Comparison of ENCODE assay signal across 17 cellular contexts in genomic region chr4:128853741-128854140, GRCh38. TPM values are rescaled to one million over a fixed set of nuclear protein-coding genes. Genes with fewer than 3 reads are reported as not detected.
A peak's percentile ranks its signal among the peaks of the same experiment; 100 is the strongest.
DNase-seq lines count a peak whose midpoint lies in the region; ATAC-seq, FAIRE-seq and TF ChIP-seq lines count a peak whose summit lies in the region.
"Had no signal": no experiment of that assay in that cellular context is flagged by ENCODE, and none has a peak within 500 bp of the region (broad histone marks: within the 10 kb centered on the region; RNA-seq: fewer than 3 reads in every experiment).

No MANE protein-coding gene starts in this region.

- H3K9ac ChIP-seq in HUES6 (ENCODE audit: low read length) (no peak overlapping the region), Karpas-422 (ENCODE audit: low read length) (no peak overlapping the region)

- no peak overlapping the region for H3K4me3 Mint-ChIP-seq in CD4-positive, alpha-beta T cell
- peak overlapping the region in 7 of 10 donors; percentile 27 to 71 (median 52) for H3K4me3 Mint-ChIP-seq in naive thymus-derived CD4-positive, alpha-beta T cell

- no peak for FAIRE-seq in H54 (lab: Jason Lieb, UNC)

- no peak for DNase-seq in CD4-positive, alpha-beta T cell
- DNase-seq in astrocyte of the hippocampus (ENCODE audit: low read depth, low spot score) (peak; percentile 56), H54 (ENCODE audit: insufficient read length, low spot score) (no peak), HCEC 1CT (no peak), Karpas-422 (no peak), 8988T (no peak)
- DNase-seq in naive thymus-derived CD4-positive, alpha-beta T cell = no peak
- DNase-seq: activated CD4-positive, alpha-beta T cell treated with anti-CD3 and anti-CD28 coated beads for 48 hours; activated gamma-delta T cell; heart right ventricle; left cardiac atrium; NCI-H146; Peyer's patch; stimulated activated CD4-positive, alpha-beta T cell treated with anti-CD3 and anti-CD28 coated beads, Interleukin-2, amount 100 ng/mL, for 24 hours; upper lobe of left lung had no signal

- no peak overlapping the region for H3K4me2 ChIP-seq in Karpas-422 (ENCODE audit: low read depth, low read length, poor library complexity, severe bottlenecking)

- H3K27ac Mint-ChIP-seq in CD4-positive, alpha-beta T cell = peak overlapping the region; percentile 72
- peak overlapping the region; percentile 61 to 94 (median 81) for H3K27ac Mint-ChIP-seq in naive thymus-derived CD4-positive, alpha-beta T cell

- no peak for TF ChIP-seq CTCF in CD4-positive, alpha-beta T cell (IDR thresholded peaks at IDR 0.05)

- H3K9me3 ChIP-seq in CD4-positive, alpha-beta T cell (ENCODE audit: control insufficient read depth, low read length) = no peaks in the 10 kb centered on the region
- no peaks in the 10 kb centered on the region for H3K9me3 ChIP-seq in HUES6 (ENCODE audit: control insufficient read depth, insufficient read depth, low read depth, low read length)
- no peaks in the 10 kb centered on the region for H3K9me3 ChIP-seq in naive thymus-derived CD4-positive, alpha-beta T cell (ENCODE audit: control insufficient read depth in 2 of 3, low read length in 3 of 3)
- no peaks in the 10 kb centered on the region for H3K9me3 ChIP-seq in Karpas-422 (ENCODE audit: low read length)
- H3K9me3 ChIP-seq: heart right ventricle, Peyer's patch, upper lobe of left lung had no signal

- no peaks in the 10 kb centered on the region for H3K9me2 ChIP-seq in Karpas-422 (replicated peaks; ENCODE audit: insufficient read depth, low read length)

- peaks cover 80% of the 10 kb centered on the region for H3K79me2 ChIP-seq in Karpas-422 (ENCODE audit: low read length)

- no peaks in the 10 kb centered on the region for H3K27me3 ChIP-seq in CD4-positive, alpha-beta T cell (ENCODE audit: control insufficient read depth, insufficient read depth, low read length)
- H3K27me3 ChIP-seq in HUES6 (ENCODE audit: control insufficient read depth, insufficient read depth, low read length) = no peaks in the 10 kb centered on the region
- H3K27me3 ChIP-seq in naive thymus-derived CD4-positive, alpha-beta T cell (ENCODE audit: control insufficient read depth in 2 of 2, insufficient read depth in 2 of 2, low read length in 2 of 2) = no peaks in the 10 kb centered on the region
- H3K27me3 ChIP-seq in Karpas-422 (ENCODE audit: low read length) = no peaks in the 10 kb centered on the region
- H3K27me3 ChIP-seq: heart right ventricle, Peyer's patch, upper lobe of left lung had no signal

- CTCF ChIA-PET in CD4-positive, alpha-beta T cell (lab: Charles Lee) = no interaction called here
- CTCF ChIA-PET in naive thymus-derived CD4-positive, alpha-beta T cell (lab: Charles Lee) = interaction anchor here (1.0 kb wide), 1 partner anchor 279 kb away, joined by 4 read pairs; no protein-coding TSS in a partner anchor

- H3K27ac ChIP-seq in CD4-positive, alpha-beta T cell (ENCODE audit: low read depth, low read length) = peak overlapping the region; percentile 10
- H3K27ac ChIP-seq in HUES6 (ENCODE audit: low read depth, low read length) (peak overlapping the region; percentile 31; the same call in 1 of the 2 replicates), Karpas-422 (ENCODE audit: low read length) (no peak overlapping the region)
- H3K27ac ChIP-seq in naive thymus-derived CD4-positive, alpha-beta T cell (ENCODE audit: low read depth, low read length) = peak overlapping the region; percentile 27
- H3K27ac ChIP-seq: Peyer's patch had no signal

- TF ChIP-seq POLR2A in H54 (IDR thresholded peaks at IDR 0.05; ENCODE audit: low read depth, low read length) = no peak

- no peaks in the 10 kb centered on the region; the same call in 1 of the 2 replicates for H3K4me1 ChIP-seq in HUES6 (ENCODE audit: control insufficient read depth, insufficient read depth, low read length)
- peaks cover 16 to 18% of the 10 kb centered on the region in 2 donors for H3K4me1 ChIP-seq in naive thymus-derived CD4-positive, alpha-beta T cell (ENCODE audit: control insufficient read depth in 2 of 2, insufficient read depth in 2 of 2, low read length in 2 of 2)
- H3K4me1 ChIP-seq in Karpas-422 (ENCODE audit: low read length) = peaks cover 32% of the 10 kb centered on the region
- H3K4me1 ChIP-seq: Peyer's patch, upper lobe of left lung had no signal

- H3K4me3 ChIP-seq in HUES6 (ENCODE audit: low read depth, low read length) (no peak overlapping the region), Karpas-422 (ENCODE audit: low read length) (no peak overlapping the region)
- no peak overlapping the region for H3K4me3 ChIP-seq in naive thymus-derived CD4-positive, alpha-beta T cell (ENCODE audit: low read length)
- H3K4me3 ChIP-seq: heart right ventricle, K562, Peyer's patch, upper lobe of left lung had no signal

- POLR2A ChIA-PET in CD4-positive, alpha-beta T cell (lab: Charles Lee) = interaction anchor here (1.2 to 3.2 kb wide), 2 partner anchors 9 to 42 kb away, joined by 3 to 16 read pairs; no protein-coding TSS in a partner anchor
- POLR2A ChIA-PET in naive thymus-derived CD4-positive, alpha-beta T cell (lab: Charles Lee) = interaction anchor here (1.6 kb wide), 1 partner anchor 13 kb away, joined by 3 read pairs; no protein-coding TSS in a partner anchor

- H3K4me1 Mint-ChIP-seq in CD4-positive, alpha-beta T cell (ENCODE audit: low read depth) = peaks cover 36% of the 10 kb centered on the region
- H3K4me1 Mint-ChIP-seq in naive thymus-derived CD4-positive, alpha-beta T cell = peaks cover 14 to 41% (median 34%) of the 10 kb centered on the region in 7 donors

- no peak for ATAC-seq in CD4-positive, alpha-beta T cell (ENCODE audit: poor library complexity)
- no peak for ATAC-seq in naive thymus-derived CD4-positive, alpha-beta T cell
- ATAC-seq: heart right ventricle, K562, left cardiac atrium had no signal

- H3K27me3 Mint-ChIP-seq in CD4-positive, alpha-beta T cell = no peaks in the 10 kb centered on the region
- H3K27me3 Mint-ChIP-seq in naive thymus-derived CD4-positive, alpha-beta T cell = no peaks in the 10 kb centered on the region

- peaks cover 94% of the 10 kb centered on the region for H3K36me3 Mint-ChIP-seq in CD4-positive, alpha-beta T cell (ENCODE audit: low read depth)
- peaks cover 10 to 64% (median 33%) of the 10 kb centered on the region in 5 donors for H3K36me3 Mint-ChIP-seq in naive thymus-derived CD4-positive, alpha-beta T cell

- H3K9me3 Mint-ChIP-seq in CD4-positive, alpha-beta T cell = no peaks in the 10 kb centered on the region
- no peaks in the 10 kb centered on the region for H3K9me3 Mint-ChIP-seq in naive thymus-derived CD4-positive, alpha-beta T cell

- peaks cover 20% of the 10 kb centered on the region for H4K20me1 ChIP-seq in Karpas-422 (ENCODE audit: insufficient read depth, low read depth, low read length)

- H2AFZ ChIP-seq in Karpas-422 (ENCODE audit: low read length) = no peak overlapping the region

- intact Hi-C loops in CD4-positive, alpha-beta T cell (cut with DNase I, micrococcal nuclease) = loop anchor here in 1 of 2 experiments (2.0 kb wide), 1 partner anchor 41 kb away; no protein-coding TSS in a partner anchor
- intact Hi-C loops in naive thymus-derived CD4-positive, alpha-beta T cell (cut with micrococcal nuclease) = loop anchor here (1.0 to 2.0 kb wide), 2 partner anchors 9 to 45 kb away; partner anchors contain the start of gene JADE1 (in 1 of the 2)

- H3K36me3 ChIP-seq in HUES6 (ENCODE audit: control insufficient read depth, insufficient read depth, low read length) (peaks cover 98% of the 10 kb centered on the region), Karpas-422 (ENCODE audit: insufficient read depth, low read length) (peaks cover 85% of the 10 kb centered on the region)
- peaks cover 24 to 88% (median 34%) of the 10 kb centered on the region in 3 experiments for H3K36me3 ChIP-seq in naive thymus-derived CD4-positive, alpha-beta T cell (ENCODE audit: control insufficient read depth in 2 of 3, insufficient read depth in 3 of 3, low read length in 3 of 3)

RNA-seq across cellular contexts. Expression of gene JADE1, which starts 44.2 kb away (rescaled TPM):
- 10 to 100 TPM; 57.1 to 58.4 TPM for total RNA-seq in CD4-positive, alpha-beta T cell
- total RNA-seq in naive thymus-derived CD4-positive, alpha-beta T cell = 10 to 100 TPM; 35.4 to 79.5 (median 62.2) TPM
- 10 to 100 TPM; 34.5 to 55.8 TPM for polyA plus RNA-seq in naive thymus-derived CD4-positive, alpha-beta T cell
- 31.5 and 43.0 TPM in 2 replicates for total RNA-seq in Karpas-422 (2014; rRNA removed; shearing (Covaris generic); ENCODE audit: low replicate concordance)
